ENCODE assay signal across 7 cellular contexts in the genomic region with DNA sequence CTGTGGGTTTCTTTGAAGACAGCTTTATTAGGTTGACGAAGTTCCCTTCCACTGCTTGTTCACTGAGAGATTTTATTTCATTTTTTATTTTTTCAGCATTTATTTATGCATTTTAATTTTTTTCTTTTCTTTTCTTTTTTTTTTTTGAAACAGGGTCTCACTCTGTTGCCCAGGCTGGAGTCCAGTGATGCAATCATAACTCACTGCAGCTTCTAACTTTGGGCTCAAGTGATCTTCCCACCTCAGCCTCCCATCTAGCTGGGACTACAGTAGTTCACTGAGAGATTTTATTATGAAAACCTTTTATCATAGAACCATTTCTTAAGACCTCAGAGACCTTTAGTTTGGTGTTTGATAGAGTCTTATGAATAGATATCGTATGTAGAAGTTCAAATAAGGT.
"Had no signal": no experiment of that assay in that cellular context is flagged by ENCODE, and none has a peak within 500 bp of the region (broad histone marks: within the 10 kb centered on the region; RNA-seq: fewer than 3 reads in every experiment).

No MANE protein-coding gene starts in this region.

- ATAC-seq: K562 had no signal

- FAIRE-seq: HTR-8/SVneo, K562 had no signal

- H3K27ac Mint-ChIP-seq: IgD-negative memory B cell had no signal

- H3K27me3 Mint-ChIP-seq: IgD-negative memory B cell had no signal

- H3K27ac ChIP-seq: HL-60 had no signal

- H3K4me3 ChIP-seq: K562 had no signal

- DNase-seq: IMR-90, KBM-7, KG1 had no signal
